In genomic region chr17:9266769-9267168, GRCh38 we compare ENCODE assay signal across 19 cellular contexts.
DNase-seq lines count a peak whose midpoint lies in the region; TF ChIP-seq lines count a peak whose summit lies in the region.
"Had no signal": no experiment of that assay in that cellular context is flagged by ENCODE, and none has a peak within 500 bp of the region (broad histone marks: within the 10 kb centered on the region; RNA-seq: fewer than 3 reads in every experiment).

No MANE protein-coding gene starts in this region.

- H3K4me1 ChIP-seq in smooth muscle cell (ENCODE audit: low read depth) (no peaks in the 10 kb centered on the region), breast epithelium (no peaks in the 10 kb centered on the region)
- H3K4me1 ChIP-seq: BLaER1 had no signal

- no peak overlapping the region for H3K9ac ChIP-seq in smooth muscle cell (ENCODE audit: low read depth)
- H3K9ac ChIP-seq: BLaER1 had no signal

- no peak overlapping the region for H3K4me2 ChIP-seq in smooth muscle cell
- H3K4me2 ChIP-seq: BLaER1 had no signal

- WGBS in smooth muscle cell (ENCODE audit: low lambda C conversion rate): 61% methylated on average over 9 of the region's 9 CpGs

- H3K9me3 ChIP-seq in smooth muscle cell (replicated peaks; ENCODE audit: low read depth) (no peaks in the 10 kb centered on the region), breast epithelium (no peaks in the 10 kb centered on the region)
- H3K9me3 ChIP-seq: BLaER1 had no signal

- DNase-seq in SW480 (ENCODE audit: low spot score) (peak; percentile 53), astrocyte of the hippocampus (ENCODE audit: low read depth, low spot score) (peak; percentile 84), myocyte (ENCODE audit: low read depth) (peak; percentile 72), smooth muscle cell (lab: John Stamatoyannopoulos, UW; ENCODE audit: unreplicated experiment) (no peak), putamen (ENCODE audit: low spot score) (no peak), breast epithelium (ENCODE audit: low spot score in 2 of 2) (no peak)
- no peak for DNase-seq in stimulated activated CD4-positive, alpha-beta T cell treated with anti-CD3 and anti-CD28 coated beads, Interleukin-15, amount 100 ng/mL, for 24 hours
- DNase-seq: CD4-positive, CD25-positive, alpha-beta regulatory T cell; GOT3; HCEC 1CT; KBM-7; MV-4-11; NCI-H1105 treated with DMSO at 0.1 percent for 48 hours; NCI-H146; NCI-H1930; NCI-H69; RPMI8226; SHP77 had no signal

- no peaks in the 10 kb centered on the region for H3K27me3 ChIP-seq in smooth muscle cell (ENCODE audit: low read depth)
- H3K27me3 ChIP-seq in breast epithelium: no peaks in the 10 kb centered on the region
- H3K27me3 ChIP-seq: BLaER1 had no signal

- H3K4me3 ChIP-seq in smooth muscle cell: no peak overlapping the region
- no peak overlapping the region for H3K4me3 ChIP-seq in breast epithelium
- H3K4me3 ChIP-seq: BLaER1 had no signal

- H3K79me2 ChIP-seq in smooth muscle cell (ENCODE audit: low read depth): no peaks in the 10 kb centered on the region

- H3K36me3 ChIP-seq in smooth muscle cell (ENCODE audit: low read depth) (no peaks in the 10 kb centered on the region), breast epithelium (no peaks in the 10 kb centered on the region)
- H3K36me3 ChIP-seq: BLaER1 had no signal

- H4K20me1 ChIP-seq in smooth muscle cell (ENCODE audit: low read depth): no peaks in the 10 kb centered on the region

- no peak for TF ChIP-seq CTCF in smooth muscle cell (IDR thresholded peaks at IDR 0.05; ENCODE audit: borderline replicate concordance, insufficient read depth, poor library complexity, severe bottlenecking)
- TF ChIP-seq CTCF in breast epithelium (IDR thresholded peaks at IDR 0.05): no peak

- H3K27ac ChIP-seq in smooth muscle cell (ENCODE audit: low read depth) (peak overlapping the region; percentile 59), breast epithelium (no peak overlapping the region)
- H3K27ac ChIP-seq: BLaER1 had no signal

- TF ChIP-seq POLR2A in breast epithelium (IDR thresholded peaks at IDR 0.05): no peak

- intact Hi-C loops in breast epithelium (cut with DNase I; ENCODE audit: low total_unique reads): no loop called here

- H3F3A ChIP-seq in smooth muscle cell (ENCODE audit: low read depth): no peaks in the 10 kb centered on the region

- no peak overlapping the region for H2AFZ ChIP-seq in smooth muscle cell (ENCODE audit: low read depth)

Comparison
In these comparisons a context has a peak if more than half of its experiments do, and no peak if none do; other contexts are left out.
1. DNase-seq: peak in SW480 (single experiment), astrocyte of the hippocampus (single experiment) and myocyte (single experiment); none in smooth muscle cell (single experiment), stimulated activated CD4-positive, alpha-beta T cell treated with anti-CD3 and anti-CD28 coated beads, Interleukin-15, amount 100 ng/mL, for 24 hours (single experiment), putamen (single experiment) and breast epithelium (0 of 2).